In genomic region chr17:50405353-50405752, GRCh38 we compare ENCODE assay signal across 4 cellular contexts. TPM values are rescaled to one million over a fixed set of nuclear protein-coding genes. Genes with fewer than 3 reads are reported as not detected.
DNase-seq lines count a peak whose midpoint lies in the region; ATAC-seq, FAIRE-seq and TF ChIP-seq lines count a peak whose summit lies in the region.
"Not testable (repeated sequence)": the region's sequence is repeated elsewhere in the genome, so short reads cannot be mapped to it uniquely, and the experiment has no call there.

No MANE protein-coding gene starts in this region.

- BruUV-seq in K562 (replicated peaks; lab: Mats Ljungman, UMichigan), result not testable (repeated sequence)

- not testable (repeated sequence) for TF ChIP-seq POLR2A in A549 (IDR thresholded peaks at IDR 0.05; ENCODE audit: low read length); K562 (conservative IDR thresholded peaks at IDR 0.05)

- POLR2A ChIA-PET in A549 (lab: Yijun Ruan, JAX) (interaction anchor here (3.3 kb wide), 1 partner anchor 8 kb away, joined by 9 read pairs; the partner anchor contains the start of gene LRRC59), K562 (lab: Yijun Ruan, JAX) (interaction anchor here (0.8 to 3.8 kb wide), 3 partner anchors 9 to 232 kb away, joined by 3 to 19 read pairs (median 3); partner anchors contain the start of genes CACNA1G and LRRC59)

- H3K27me3 ChIP-seq in K562 (ENCODE audit: control insufficient read depth in 2 of 2, insufficient read depth in 2 of 2, low read length in 2 of 2); endodermal cell (ENCODE audit: control insufficient read depth, insufficient read depth, low read length, poor library complexity, severe bottlenecking); neural progenitor cell: not testable (repeated sequence)

- not testable (repeated sequence) for H3K4me1 ChIP-seq in A549; K562 (replicated peaks in 1 of 2; ENCODE audit: control insufficient read depth in 2 of 2, insufficient read depth in 2 of 2, low read length in 2 of 2); endodermal cell (ENCODE audit: control insufficient read depth, insufficient read depth, low read length); neural progenitor cell

- not testable (repeated sequence) for H3K9me1 ChIP-seq in K562 (ENCODE audit: control insufficient read depth, insufficient read depth, low read length)

- not testable (repeated sequence) for H3K27ac ChIP-seq in A549; K562 (ENCODE audit: extremely low read depth, low read depth, low read length); endodermal cell (ENCODE audit: low read depth, low read length); neural progenitor cell

- not testable (repeated sequence) for H3K9me3 Mint-ChIP-seq in endodermal cell, neural progenitor cell

- not testable (repeated sequence) for H3K36me3 Mint-ChIP-seq in endodermal cell (ENCODE audit: low read depth); neural progenitor cell

- not testable (repeated sequence) for TF ChIP-seq RAD21 in A549 (conservative IDR thresholded peaks at IDR 0.05 in 1 of 2, IDR thresholded peaks at IDR 0.05 in 1 of 2); K562 (CRISPR knock-in tag; conservative IDR thresholded peaks at IDR 0.05 in 1 of 2, IDR thresholded peaks at IDR 0.05 in 1 of 2)

- in situ Hi-C loops in K562 (cut with MboI), result not testable (repeated sequence)

- not testable (repeated sequence) for TF ChIP-seq CTCF in A549 (IDR thresholded peaks at IDR 0.05); K562 (IDR thresholded peaks at IDR 0.05 in 2 of 3, conservative IDR thresholded peaks at IDR 0.05 in 1 of 3; ENCODE audit: insufficient read depth in 2 of 3, low read depth in 1 of 3, low read length in 3 of 3); endodermal cell (conservative IDR thresholded peaks at IDR 0.05); neural progenitor cell (IDR thresholded peaks at IDR 0.05)

- not testable (repeated sequence) for ATAC-seq in A549, K562

- H3K27ac Mint-ChIP-seq in endodermal cell, neural progenitor cell: not testable (repeated sequence)

- H3K27me3 Mint-ChIP-seq in endodermal cell (ENCODE audit: insufficient read depth); neural progenitor cell (ENCODE audit: insufficient read depth, low read depth): not testable (repeated sequence)

- 48% methylated on average over 4 of the region's 4 CpGs for WGBS in A549 (ENCODE audit: missing lambda C conversion rate)
- WGBS in K562 (ENCODE audit: insufficient coverage, low coverage, missing lambda C conversion rate), result 14% methylated on average over 4 of the region's 4 CpGs
- 79 to 80% methylated on average over 3 to 4 of the region's 4 CpGs for WGBS in endodermal cell (ENCODE audit: insufficient coverage in 1 of 2, insufficient read length in 1 of 2), 2 experiments

- H3K9ac ChIP-seq in K562 (ENCODE audit: insufficient read depth in 1 of 2, low read depth in 2 of 2, low read length in 2 of 2); endodermal cell (ENCODE audit: extremely low read depth, low read length, poor library complexity, severe bottlenecking); neural progenitor cell: not testable (repeated sequence)

- H3K9me3 ChIP-seq in A549; K562 (replicated peaks; ENCODE audit: control insufficient read depth, insufficient read depth, low read depth, low read length); endodermal cell (ENCODE audit: control insufficient read depth, low read length); neural progenitor cell (ENCODE audit: low read depth): not testable (repeated sequence)

- H3K4me2 ChIP-seq in A549; K562 (ENCODE audit: insufficient read depth, low read length); neural progenitor cell: not testable (repeated sequence)

- H2AFZ ChIP-seq in K562 (ENCODE audit: low read depth, low read length), result not testable (repeated sequence)
- H2AFZ ChIP-seq in neural progenitor cell (replicated peaks), result peak overlapping the region; percentile 72

- not testable (repeated sequence) for H3K36me3 ChIP-seq in K562 (ENCODE audit: control insufficient read depth, insufficient read depth, low read length); endodermal cell (ENCODE audit: control insufficient read depth, insufficient read depth, low read length); neural progenitor cell

- H3K4me3 ChIP-seq in A549; K562; endodermal cell (ENCODE audit: low read length); neural progenitor cell: not testable (repeated sequence)

- TF ChIP-seq EP300 in A549 (IDR thresholded peaks at IDR 0.05); K562 (IDR thresholded peaks at IDR 0.05; ENCODE audit: low read length): not testable (repeated sequence)

- FAIRE-seq in A549 (lab: Jason Lieb, UNC); K562 (lab: Jason Lieb, UNC): not testable (repeated sequence)

- not testable (repeated sequence) for H3K4me3 Mint-ChIP-seq in endodermal cell, neural progenitor cell

- CTCF ChIA-PET in A549 (lab: Yijun Ruan, JAX), result interaction anchor here (1.2 to 6.0 kb wide), 5 partner anchors 7 to 219 kb away, joined by 3 to 59 read pairs (median 5); partner anchors contain the start of gene LRRC59
- CTCF ChIA-PET in K562 (lab: Yijun Ruan, JAX; ENCODE audit: low intra/inter-chr PET ratio), result not testable (repeated sequence)

- not testable (repeated sequence) for H3F3A ChIP-seq in neural progenitor cell (ENCODE audit: low read depth)

- H3K79me2 ChIP-seq in K562 (ENCODE audit: control insufficient read depth, insufficient read depth, low read length); neural progenitor cell (ENCODE audit: low read depth): not testable (repeated sequence)

- DNase-seq in A549 (ENCODE audit: low read depth in 1 of 2, low spot score in 1 of 2); K562 (ENCODE audit: extremely low read depth in 1 of 4, low spot score in 3 of 4); neural progenitor cell (ENCODE audit: low spot score): not testable (repeated sequence)
- peak; percentile 42 for DNase-seq in endodermal cell

- H3K4me1 Mint-ChIP-seq in endodermal cell, result peaks cover 24% of the 10 kb centered on the region
- not testable (repeated sequence) for H3K4me1 Mint-ChIP-seq in neural progenitor cell

- intact Hi-C loops in K562 (cut with micrococcal nuclease), result not testable (repeated sequence)

- not testable (repeated sequence) for H4K20me1 ChIP-seq in K562 (replicated peaks; ENCODE audit: control insufficient read depth, insufficient read depth, low read length); neural progenitor cell (ENCODE audit: low read depth)

RNA-seq across cellular contexts. Expression of gene LRRC59, which starts 8.0 kb away (rescaled TPM):
- polyA plus RNA-seq in A549 (2011; rRNA removed), result 228 and 237 TPM in 2 replicates
- polyA plus RNA-seq in A549 (2012; cell fraction: cytosol; rRNA removed), result 137 and 149 TPM in 2 replicates
- 106 and 109 TPM in 2 replicates for polyA plus RNA-seq in A549 (2012; cell fraction: nucleus; rRNA removed)
- 200 to 226 TPM (median 209 TPM) in 3 replicates for polyA plus RNA-seq in A549 (2017; fragmentation: RNase III; extraction: RNeasy Plus Mini Kit Qiagen cat#74134 plus additional on column Dnase treatment)
- polyA minus RNA-seq in A549 (2011; rRNA and poly(A)+ RNA removed), result 204 and 235 TPM in 2 replicates
- total RNA-seq in K562 (2011; cell fraction: chromatin; rRNA removed; ENCODE audit: low replicate concordance), result 69.1 and 116 TPM in 2 replicates
- 92.4 and 122 TPM in 2 replicates for total RNA-seq in K562 (2011; cell fraction: nucleolus; rRNA removed)
- total RNA-seq in K562 (2011; cell fraction: nucleoplasm; rRNA removed), result 127 and 192 TPM in 2 replicates
- total RNA-seq in K562 (2014; rRNA removed), result 187 and 221 TPM in 2 replicates
- 154 and 156 TPM in 2 replicates for total RNA-seq in K562 (2014; rRNA removed; fragmentation: Illumina TruSeq; extraction: Trizol)
- total RNA-seq in K562 (2015; rRNA removed; fragmentation: Illumina TruSeq; extraction: Trizol), result 187 TPM in 2 replicates
- total RNA-seq in K562 (2021), result 223 and 244 TPM in 2 replicates
- 119 and 158 TPM in 2 replicates for polyA plus RNA-seq in K562 (2011; rRNA removed)
- 85.0 and 92.7 TPM in 2 replicates for polyA plus RNA-seq in K562 (2011; cell fraction: cytosol; rRNA removed)
- 52.0 and 69.3 TPM in 2 replicates for polyA plus RNA-seq in K562 (2011; cell fraction: nucleus; rRNA removed)
- polyA plus RNA-seq in K562 (2012), result 201 and 212 TPM in 2 replicates
- 206 and 214 TPM in 2 replicates for polyA plus RNA-seq in K562 (2014; fragmentation: Illumina TruSeq; extraction: Trizol)
- 10 to 100 TPM; 27.8 to 38.7 TPM for polyA plus RNA-seq in K562 (2014; fragmentation: Nextera tagmentation; extraction: Ambion mirVana)
- polyA plus RNA-seq in K562 (2014; rRNA removed), result 118 and 134 TPM in 2 replicates
- polyA minus RNA-seq in K562 (2011; rRNA and poly(A)+ RNA removed), result 198 and 249 TPM in 2 replicates
- 104 and 126 TPM in 2 replicates for polyA minus RNA-seq in K562 (2011; cell fraction: cytosol; rRNA and poly(A)+ RNA removed)
- polyA minus RNA-seq in K562 (2011; cell fraction: nucleus; rRNA and poly(A)+ RNA removed), result 35.8 and 66.0 TPM in 2 replicates
- 10 to 100 TPM; 87.9 to 98.2 TPM for total RNA-seq in endodermal cell
- polyA plus RNA-seq in endodermal cell (2013, experiment 1 of 2), result 79.9 TPM
- 86.0 TPM for polyA plus RNA-seq in endodermal cell (2013, experiment 2 of 2)
- total RNA-seq in neural progenitor cell (ENCODE audit: low replicate concordance), result 57.0 and 63.8 TPM in 2 replicates

RNA-seq across cellular contexts. Expression of gene ACSF2, which starts 20.7 kb away (rescaled TPM):
- 28.9 and 33.6 TPM in 2 replicates for polyA plus RNA-seq in A549 (2011; rRNA removed)
- polyA plus RNA-seq in A549 (2012; cell fraction: cytosol; rRNA removed), result 14.0 and 17.2 TPM in 2 replicates
- polyA plus RNA-seq in A549 (2012; cell fraction: nucleus; rRNA removed), result 49.4 and 67.7 TPM in 2 replicates
- 16.3 to 24.4 TPM (median 21.5 TPM) in 3 replicates for polyA plus RNA-seq in A549 (2017; fragmentation: RNase III; extraction: RNeasy Plus Mini Kit Qiagen cat#74134 plus additional on column Dnase treatment)
- polyA minus RNA-seq in A549 (2011; rRNA and poly(A)+ RNA removed), result 45.1 and 48.8 TPM in 2 replicates
- 7.3 and 27.3 TPM in 2 replicates for total RNA-seq in K562 (2011; cell fraction: chromatin; rRNA removed; ENCODE audit: low replicate concordance)
- 14.8 and 20.1 TPM in 2 replicates for total RNA-seq in K562 (2011; cell fraction: nucleolus; rRNA removed)
- total RNA-seq in K562 (2011; cell fraction: nucleoplasm; rRNA removed), result 10.8 and 12.2 TPM in 2 replicates
- 3.1 and 5.0 TPM in 2 replicates for total RNA-seq in K562 (2014; rRNA removed)
- total RNA-seq in K562 (2014; rRNA removed; fragmentation: Illumina TruSeq; extraction: Trizol), result 2.3 and 2.9 TPM in 2 replicates
- total RNA-seq in K562 (2015; rRNA removed; fragmentation: Illumina TruSeq; extraction: Trizol), result 4.1 and 4.4 TPM in 2 replicates
- total RNA-seq in K562 (2021), result 6.1 and 6.2 TPM in 2 replicates
- polyA plus RNA-seq in K562 (2011; rRNA removed), result 3.5 and 11.4 TPM in 2 replicates
- polyA plus RNA-seq in K562 (2011; cell fraction: cytosol; rRNA removed), result 5.9 and 9.2 TPM in 2 replicates
- polyA plus RNA-seq in K562 (2011; cell fraction: nucleus; rRNA removed), result 22.4 and 48.3 TPM in 2 replicates
- 4.7 and 17.1 TPM in 2 replicates for polyA plus RNA-seq in K562 (2012)
- 3.0 and 5.4 TPM in 2 replicates for polyA plus RNA-seq in K562 (2014; fragmentation: Illumina TruSeq; extraction: Trizol)
- polyA plus RNA-seq in K562 (2014; fragmentation: Nextera tagmentation; extraction: Ambion mirVana), result 1 to 10 TPM in 1 of 2 experiments, under 1 TPM in 1; 0.89 to 1.5 TPM
- polyA plus RNA-seq in K562 (2014; rRNA removed), result 4.9 and 7.2 TPM in 2 replicates
- polyA minus RNA-seq in K562 (2011; rRNA and poly(A)+ RNA removed), result 6.7 and 8.8 TPM in 2 replicates
- polyA minus RNA-seq in K562 (2011; cell fraction: cytosol; rRNA and poly(A)+ RNA removed), result 3.3 and 5.7 TPM in 2 replicates
- polyA minus RNA-seq in K562 (2011; cell fraction: nucleus; rRNA and poly(A)+ RNA removed), result 12.0 and 22.5 TPM in 2 replicates
- total RNA-seq in endodermal cell, result 10 to 100 TPM; 61.7 to 76.5 TPM
- 35.1 TPM for polyA plus RNA-seq in endodermal cell (2013, experiment 1 of 2)
- polyA plus RNA-seq in endodermal cell (2013, experiment 2 of 2), result 33.2 TPM
- 15.2 and 28.8 TPM in 2 replicates for total RNA-seq in neural progenitor cell (ENCODE audit: low replicate concordance)

RNA-seq across cellular contexts. Expression of gene EME1, which starts 32.3 kb away (rescaled TPM):
- polyA plus RNA-seq in A549 (2011; rRNA removed) (26.3 and 29.9 TPM in 2 replicates), A549 (2017; fragmentation: RNase III; extraction: RNeasy Plus Mini Kit Qiagen cat#74134 plus additional on column Dnase treatment) (21.9 to 24.3 TPM (median 23.9 TPM) in 3 replicates), K562 (2011; rRNA removed) (44.1 and 61.3 TPM in 2 replicates), K562 (2014; fragmentation: Illumina TruSeq; extraction: Trizol) (20.9 and 24.0 TPM in 2 replicates), K562 (2014; fragmentation: Nextera tagmentation; extraction: Ambion mirVana) (10 to 100 TPM; 14.6 to 27.4 TPM), K562 (2014; rRNA removed) (28.7 TPM in 2 replicates)
- 19.5 and 20.9 TPM in 2 replicates for polyA plus RNA-seq in A549 (2012; cell fraction: cytosol; rRNA removed)
- polyA plus RNA-seq in A549 (2012; cell fraction: nucleus; rRNA removed), result 60.7 and 91.1 TPM in 2 replicates
- polyA minus RNA-seq in A549 (2011; rRNA and poly(A)+ RNA removed), result 15.2 and 16.9 TPM in 2 replicates
- 119 and 126 TPM in 2 replicates for total RNA-seq in K562 (2011; cell fraction: chromatin; rRNA removed; ENCODE audit: low replicate concordance)
- 73.0 and 74.5 TPM in 2 replicates for total RNA-seq in K562 (2011; cell fraction: nucleolus; rRNA removed)
- 64.3 and 82.1 TPM in 2 replicates for total RNA-seq in K562 (2011; cell fraction: nucleoplasm; rRNA removed)
- total RNA-seq in K562 (2014; rRNA removed) (18.8 and 28.0 TPM in 2 replicates), K562 (2014; rRNA removed; fragmentation: Illumina TruSeq; extraction: Trizol) (17.6 and 21.4 TPM in 2 replicates), K562 (2015; rRNA removed; fragmentation: Illumina TruSeq; extraction: Trizol) (16.6 and 17.6 TPM in 2 replicates), K562 (2021) (16.8 and 20.1 TPM in 2 replicates), endodermal cell (10 to 100 TPM; 14.1 to 26.8 TPM), neural progenitor cell (ENCODE audit: low replicate concordance) (26.6 and 31.3 TPM in 2 replicates)
- polyA plus RNA-seq in K562 (2011; cell fraction: cytosol; rRNA removed), result 15.3 and 28.4 TPM in 2 replicates
- polyA plus RNA-seq in K562 (2011; cell fraction: nucleus; rRNA removed), result 254 and 409 TPM in 2 replicates
- 42.1 and 48.1 TPM in 2 replicates for polyA plus RNA-seq in K562 (2012)
- polyA minus RNA-seq in K562 (2011; rRNA and poly(A)+ RNA removed), result 24.1 and 34.7 TPM in 2 replicates
- 7.2 and 9.6 TPM in 2 replicates for polyA minus RNA-seq in K562 (2011; cell fraction: cytosol; rRNA and poly(A)+ RNA removed)
- 28.1 and 57.5 TPM in 2 replicates for polyA minus RNA-seq in K562 (2011; cell fraction: nucleus; rRNA and poly(A)+ RNA removed)
- 26.3 TPM for polyA plus RNA-seq in endodermal cell (2013, experiment 1 of 2)
- polyA plus RNA-seq in endodermal cell (2013, experiment 2 of 2), result 24.8 TPM

RNA-seq across cellular contexts. Expression of gene MRPL27, which starts 32.4 kb away (rescaled TPM):
- 149 and 173 TPM in 2 replicates for polyA plus RNA-seq in A549 (2011; rRNA removed)
- 195 and 246 TPM in 2 replicates for polyA plus RNA-seq in A549 (2012; cell fraction: cytosol; rRNA removed)
- 123 and 149 TPM in 2 replicates for polyA plus RNA-seq in A549 (2012; cell fraction: nucleus; rRNA removed)
- 155 to 170 TPM (median 156 TPM) in 3 replicates for polyA plus RNA-seq in A549 (2017; fragmentation: RNase III; extraction: RNeasy Plus Mini Kit Qiagen cat#74134 plus additional on column Dnase treatment)
- polyA minus RNA-seq in A549 (2011; rRNA and poly(A)+ RNA removed), result 72.7 and 86.1 TPM in 2 replicates
- 59.4 and 90.8 TPM in 2 replicates for total RNA-seq in K562 (2011; cell fraction: chromatin; rRNA removed; ENCODE audit: low replicate concordance)
- total RNA-seq in K562 (2011; cell fraction: nucleolus; rRNA removed), result 82.5 and 90.0 TPM in 2 replicates
- total RNA-seq in K562 (2011; cell fraction: nucleoplasm; rRNA removed), result 74.9 and 93.1 TPM in 2 replicates
- total RNA-seq in K562 (2014; rRNA removed), result 99.4 and 102 TPM in 2 replicates
- total RNA-seq in K562 (2014; rRNA removed; fragmentation: Illumina TruSeq; extraction: Trizol), result 122 and 142 TPM in 2 replicates
- total RNA-seq in K562 (2015; rRNA removed; fragmentation: Illumina TruSeq; extraction: Trizol), result 123 and 127 TPM in 2 replicates
- 96.3 and 98.2 TPM in 2 replicates for total RNA-seq in K562 (2021)
- 127 and 146 TPM in 2 replicates for polyA plus RNA-seq in K562 (2011; rRNA removed)
- 138 and 159 TPM in 2 replicates for polyA plus RNA-seq in K562 (2011; cell fraction: cytosol; rRNA removed)
- 67.4 and 86.4 TPM in 2 replicates for polyA plus RNA-seq in K562 (2011; cell fraction: nucleus; rRNA removed)
- 72.3 and 119 TPM in 2 replicates for polyA plus RNA-seq in K562 (2012)
- 103 and 105 TPM in 2 replicates for polyA plus RNA-seq in K562 (2014; fragmentation: Illumina TruSeq; extraction: Trizol)
- polyA plus RNA-seq in K562 (2014; fragmentation: Nextera tagmentation; extraction: Ambion mirVana), result 100 to 1,000 TPM; 388 to 401 TPM
- 138 and 143 TPM in 2 replicates for polyA plus RNA-seq in K562 (2014; rRNA removed)
- 80.5 and 86.3 TPM in 2 replicates for polyA minus RNA-seq in K562 (2011; rRNA and poly(A)+ RNA removed)
- 18.6 and 40.0 TPM in 2 replicates for polyA minus RNA-seq in K562 (2011; cell fraction: cytosol; rRNA and poly(A)+ RNA removed)
- 31.5 and 50.3 TPM in 2 replicates for polyA minus RNA-seq in K562 (2011; cell fraction: nucleus; rRNA and poly(A)+ RNA removed)
- total RNA-seq in endodermal cell, result 10 to 100 TPM; 70.9 to 76.7 TPM
- polyA plus RNA-seq in endodermal cell (2013, experiment 1 of 2), result 69.7 TPM
- 62.0 TPM for polyA plus RNA-seq in endodermal cell (2013, experiment 2 of 2)
- total RNA-seq in neural progenitor cell (ENCODE audit: low replicate concordance), result 39.1 and 50.4 TPM in 2 replicates

RNA-seq across cellular contexts. Expression of gene XYLT2, which starts 59.4 kb away (rescaled TPM):
- polyA plus RNA-seq in A549 (2011; rRNA removed) (9.7 and 10.5 TPM in 2 replicates), A549 (2017; fragmentation: RNase III; extraction: RNeasy Plus Mini Kit Qiagen cat#74134 plus additional on column Dnase treatment) (13.7 to 15.9 TPM (median 15.8 TPM) in 3 replicates), K562 (2011; rRNA removed) (3.8 and 8.4 TPM in 2 replicates), K562 (2014; fragmentation: Illumina TruSeq; extraction: Trizol) (4.3 and 6.5 TPM in 2 replicates), K562 (2014; fragmentation: Nextera tagmentation; extraction: Ambion mirVana) (1 to 10 TPM in 1 of 2 experiments, under 1 TPM in 1; 0.63 to 1.0 TPM), K562 (2014; rRNA removed) (7.3 and 8.0 TPM in 2 replicates)
- 14.3 and 19.8 TPM in 2 replicates for polyA plus RNA-seq in A549 (2012; cell fraction: cytosol; rRNA removed)
- 51.1 and 61.3 TPM in 2 replicates for polyA plus RNA-seq in A549 (2012; cell fraction: nucleus; rRNA removed)
- polyA minus RNA-seq in A549 (2011; rRNA and poly(A)+ RNA removed), result 23.1 and 26.8 TPM in 2 replicates
- total RNA-seq in K562 (2011; cell fraction: chromatin; rRNA removed; ENCODE audit: low replicate concordance), result 16.9 and 49.3 TPM in 2 replicates
- total RNA-seq in K562 (2011; cell fraction: nucleolus; rRNA removed), result 28.8 and 34.7 TPM in 2 replicates
- 27.6 and 29.6 TPM in 2 replicates for total RNA-seq in K562 (2011; cell fraction: nucleoplasm; rRNA removed)
- total RNA-seq in K562 (2014; rRNA removed) (9.1 and 14.0 TPM in 2 replicates), K562 (2014; rRNA removed; fragmentation: Illumina TruSeq; extraction: Trizol) (2.0 and 2.4 TPM in 2 replicates), K562 (2015; rRNA removed; fragmentation: Illumina TruSeq; extraction: Trizol) (4.5 and 10.6 TPM in 2 replicates), K562 (2021) (8.9 and 9.5 TPM in 2 replicates), endodermal cell (10 to 100 TPM; 54.1 to 65.9 TPM), neural progenitor cell (ENCODE audit: low replicate concordance) (12.2 and 33.0 TPM in 2 replicates)
- 7.0 and 11.0 TPM in 2 replicates for polyA plus RNA-seq in K562 (2011; cell fraction: cytosol; rRNA removed)
- 19.7 and 30.0 TPM in 2 replicates for polyA plus RNA-seq in K562 (2011; cell fraction: nucleus; rRNA removed)
- polyA plus RNA-seq in K562 (2012), result 6.2 and 10.6 TPM in 2 replicates
- 6.2 and 7.9 TPM in 2 replicates for polyA minus RNA-seq in K562 (2011; rRNA and poly(A)+ RNA removed)
- polyA minus RNA-seq in K562 (2011; cell fraction: cytosol; rRNA and poly(A)+ RNA removed), result 8.8 and 29.4 TPM in 2 replicates
- polyA minus RNA-seq in K562 (2011; cell fraction: nucleus; rRNA and poly(A)+ RNA removed), result 9.4 and 10.1 TPM in 2 replicates
- 20.9 TPM for polyA plus RNA-seq in endodermal cell (2013, experiment 1 of 2)
- 22.1 TPM for polyA plus RNA-seq in endodermal cell (2013, experiment 2 of 2)
